ENCODE assay signal across 24 cellular contexts in the genomic region with DNA sequence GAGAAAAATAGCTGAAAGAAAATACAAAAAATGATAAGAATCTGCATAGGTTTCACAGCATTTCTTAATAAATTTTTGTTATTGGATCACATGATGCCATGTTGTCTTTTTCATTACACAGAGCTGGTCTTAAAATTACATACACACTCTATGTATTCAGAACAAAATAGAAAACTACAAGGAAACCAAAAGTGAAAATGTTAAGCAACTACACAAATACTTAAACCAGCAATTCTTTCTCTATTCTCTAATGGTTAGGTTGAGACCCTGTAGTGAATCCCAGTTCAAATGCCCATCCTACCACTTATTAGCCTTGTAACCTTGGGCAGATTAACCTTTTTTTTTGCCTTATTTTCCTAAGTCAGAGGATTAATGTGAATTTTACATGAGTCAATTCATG.
"Had no signal": no experiment of that assay in that cellular context is flagged by ENCODE, and none has a peak within 500 bp of the region (broad histone marks: within the 10 kb centered on the region; RNA-seq: fewer than 3 reads in every experiment).

No MANE protein-coding gene starts in this region.

- H3K4me1 ChIP-seq: neural progenitor cell, parathyroid adenoma, psoas muscle, right lobe of liver, sigmoid colon, stomach, thyroid gland, tibial nerve, upper lobe of right lung, uterus had no signal

- DNase-seq: natural killer cell; occipital lobe; ovary; posterior cingulate gyrus; psoas muscle; right cardiac atrium; right lobe of liver; sigmoid colon; small intestine; stimulated activated CD4-positive, alpha-beta T cell treated with anti-CD3 and anti-CD28 coated beads, Interleukin-15, amount 100 ng/mL, for 24 hours; stimulated activated CD4-positive, alpha-beta T cell treated with anti-CD3 and anti-CD28 coated beads, Interleukin-2, amount 100 ng/mL, for 24 hours; stimulated activated CD4-positive, alpha-beta T cell treated with anti-CD3 and anti-CD28 coated beads, Interleukin-2, amount 100 ng/mL, for 48 hours; stimulated activated CD4-positive, alpha-beta T cell treated with anti-CD3 and anti-CD28 coated beads, Interleukin-4, amount 100 ng/mL, for 24 hours; stimulated activated naive B cell treated with anti-CD40 and anti-IgM and Interleukin-4, amounts not matched to agents 10 μg/mL and 1 μg/mL and 100 μg/mL, for 72 hours; stimulated activated naive CD4-positive, alpha-beta T cell treated with Interleukin-2 at 50 U/mL for 16 hours; stomach; thyroid gland; upper lobe of right lung; uterus had no signal

- H3K4me2 ChIP-seq: neural progenitor cell had no signal

- H2AFZ ChIP-seq: neural progenitor cell, parathyroid adenoma had no signal

- H3K36me3 ChIP-seq: neural progenitor cell, ovary, right lobe of liver, sigmoid colon, stomach, thoracic aorta, thyroid gland, tibial nerve, upper lobe of right lung, uterus had no signal

- H3K9ac ChIP-seq: neural progenitor cell, parathyroid adenoma had no signal

- H3K27ac ChIP-seq: neural progenitor cell, ovary, parathyroid adenoma, psoas muscle, right lobe of liver, sigmoid colon, stomach, thoracic aorta, thyroid gland, tibial nerve, upper lobe of right lung, uterus had no signal

- H3K4me3 ChIP-seq: neural progenitor cell, ovary, psoas muscle, right lobe of liver, sigmoid colon, stomach, thoracic aorta, thyroid gland, tibial nerve, upper lobe of right lung, uterus had no signal

- H3K27me3 ChIP-seq: neural progenitor cell, ovary, right lobe of liver, sigmoid colon, stomach, thyroid gland, tibial nerve, upper lobe of right lung, uterus had no signal

- ATAC-seq: natural killer cell; psoas muscle; right cardiac atrium; right lobe of liver; stimulated activated effector memory CD8-positive, alpha-beta T cell treated with anti-CD3 and anti-CD28 coated beads, Interleukin-12 subunit alpha, Interleukin-12 subunit beta, amount 100 ng/mL, for 72 hours; stimulated activated naive B cell treated with anti-CD40 and anti-IgM and Interleukin-4, amounts not matched to agents 10 μg/mL and 1 μg/mL and 100 μg/mL, for 72 hours; upper lobe of right lung had no signal

- H3K79me2 ChIP-seq: parathyroid adenoma had no signal

- H3K9me3 ChIP-seq: ovary, psoas muscle, right lobe of liver, sigmoid colon, stomach, thoracic aorta, thyroid gland, tibial nerve, upper lobe of right lung, uterus had no signal
